In the genomic region with DNA sequence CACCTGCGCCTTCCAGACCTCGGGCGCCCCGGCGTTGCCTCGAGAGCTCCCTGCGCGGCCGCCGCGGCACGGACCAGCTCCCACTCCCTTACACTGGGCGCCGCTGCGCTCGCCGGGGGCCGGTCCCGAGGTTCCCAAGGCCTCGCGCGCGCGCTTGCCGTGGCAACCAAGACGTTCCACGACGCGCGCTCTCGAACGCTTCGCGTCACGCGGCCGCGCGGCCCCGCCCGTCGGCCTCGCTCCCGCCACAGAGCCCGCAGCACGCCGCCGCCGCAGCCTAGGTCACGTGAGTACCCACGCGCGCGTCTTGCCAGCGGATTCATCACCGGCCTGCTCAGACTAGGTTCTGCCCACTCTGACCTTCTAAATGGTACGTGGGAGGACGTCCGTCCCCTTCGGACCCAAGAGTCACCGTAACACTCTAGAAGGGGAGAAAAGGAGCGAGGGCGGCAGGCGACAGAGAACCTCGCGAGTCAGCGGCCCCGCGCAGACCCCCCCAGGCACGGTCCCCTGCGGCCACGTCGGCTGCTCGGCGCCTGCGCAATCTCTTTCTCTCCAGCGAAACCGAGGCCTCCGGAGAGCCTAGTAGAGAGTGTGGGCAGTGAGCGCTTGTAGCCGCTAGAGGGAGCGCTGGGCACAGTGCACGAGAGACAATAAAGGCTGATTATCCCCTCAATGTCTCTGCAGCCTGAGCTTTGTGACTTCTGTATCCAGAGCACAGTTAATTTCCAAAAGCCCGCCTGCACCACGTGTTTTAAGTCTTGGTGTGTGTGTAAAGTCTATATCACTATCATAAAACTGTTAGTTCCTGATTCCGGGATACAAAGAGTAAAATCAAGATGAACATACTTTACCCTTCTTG, we compare ENCODE assay signal across 8 cellular contexts. TPM values are rescaled to one million over a fixed set of nuclear protein-coding genes. Genes with fewer than 3 reads are reported as not detected.
DNase-seq lines count a peak whose midpoint lies in the region; ATAC-seq and TF ChIP-seq lines count a peak whose summit lies in the region.

TSS of gene SPART (minus strand) at position 173 of the 862 bp plus-strand sequence. CDS start 10,564 bp downstream, outside the sequence.

- TF ChIP-seq RAD21 in Ishikawa (IDR thresholded peaks at IDR 0.05; ENCODE audit: low read depth), result peak; percentile 80

- TF ChIP-seq EP300 in Ishikawa (IDR thresholded peaks at IDR 0.05; ENCODE audit: borderline replicate concordance), result no peak

- H3K4me3 ChIP-seq in Peyer's patch (peak within 1 kb of the TSS; percentile 47 to 85 (median 64)), mucosa of stomach (ENCODE audit: low read length) (peak within 1 kb of the TSS; percentile 95)

- H3K9me3 Mint-ChIP-seq in activated T-cell treated with anti-CD3 and anti-CD28 coated beads, Interleukin-2, amount 50 U/mL, for 72 hours, result no peaks in the 10 kb centered on the region

- H3K4me1 Mint-ChIP-seq in activated T-cell treated with anti-CD3 and anti-CD28 coated beads, Interleukin-2, amount 50 U/mL, for 72 hours (ENCODE audit: low read depth), result peaks cover 29% of the 10 kb centered on the region

- H3K27ac ChIP-seq in Peyer's patch, result peak within 1 kb of the TSS; percentile 81 to 99 (median 92)

- peak within 1 kb of the TSS; percentile 94 for H3K9ac ChIP-seq in mucosa of stomach (ENCODE audit: low read length)

- H3K36me3 ChIP-seq in Peyer's patch (no peaks in the 10 kb centered on the region), mucosa of stomach (ENCODE audit: control insufficient read depth, insufficient read depth, low read length) (no peaks in the 10 kb centered on the region)

- DNase-seq in DMS 273 treated with DMSO at 0.1 percent for 48 hours (lab: John Stamatoyannopoulos, UW), result peak; percentile 58
- DNase-seq in Peyer's patch, result peak; percentile 81 to 95 (median 82)
- DNase-seq in activated T-cell treated with anti-CD3 and anti-CD28 coated beads, Interleukin-2, amount 50 U/mL, for 72 hours, result peak; percentile 84 to 87
- DNase-seq in stimulated activated CD8-positive, alpha-beta memory T cell treated with anti-CD3 and anti-CD28 coated beads, Interleukin-4, amount 100 ng/mL, for 48 hours, result peak; percentile 88

- ATAC-seq in GM21576 (IDR thresholded peaks at IDR 0.05; ENCODE audit: unreplicated experiment) (peak; percentile 96), esophagus mucosa (peak; percentile 94)
- peak; percentile 89 to 91 for ATAC-seq in activated T-cell treated with anti-CD3 and anti-CD28 coated beads, Interleukin-2, amount 50 U/mL, for 72 hours (replicated peaks in 1 of 2)

- peak within 1 kb of the TSS; percentile 71 to 85 for H3K4me3 Mint-ChIP-seq in activated T-cell treated with anti-CD3 and anti-CD28 coated beads, Interleukin-2, amount 50 U/mL, for 72 hours

- peak; percentile 68 to 87 (median 82) for TF ChIP-seq CTCF in Peyer's patch (IDR thresholded peaks at IDR 0.05)

- peak within 1 kb of the TSS; percentile 98 for H3K27ac Mint-ChIP-seq in activated T-cell treated with anti-CD3 and anti-CD28 coated beads, Interleukin-2, amount 50 U/mL, for 72 hours

- no peak for TF ChIP-seq POLR2A in Peyer's patch (IDR thresholded peaks at IDR 0.05)

- H3K4me1 ChIP-seq in Peyer's patch (peaks cover 0 to 5% (median 2%) of the 10 kb centered on the region in 4 donors), mucosa of stomach (ENCODE audit: control insufficient read depth, insufficient read depth, low read length) (no peaks in the 10 kb centered on the region)

- H3K9me3 ChIP-seq in Peyer's patch (no peaks in the 10 kb centered on the region), mucosa of stomach (ENCODE audit: control insufficient read depth, low read length) (no peaks in the 10 kb centered on the region)

- H3K27me3 ChIP-seq in Peyer's patch (no peaks in the 10 kb centered on the region), mucosa of stomach (ENCODE audit: control insufficient read depth, insufficient read depth, low read length) (no peaks in the 10 kb centered on the region)

- H3K27me3 Mint-ChIP-seq in activated T-cell treated with anti-CD3 and anti-CD28 coated beads, Interleukin-2, amount 50 U/mL, for 72 hours (ENCODE audit: low read depth), result no peaks in the 10 kb centered on the region

- H3K36me3 Mint-ChIP-seq in activated T-cell treated with anti-CD3 and anti-CD28 coated beads, Interleukin-2, amount 50 U/mL, for 72 hours (ENCODE audit: insufficient read depth in 2 of 2), result peaks cover 0 to 3% of the 10 kb centered on the region in 2 donors

TF ChIP-seq in Ishikawa, 13 proteins besides CTCF, POLR2A, EP300 and RAD21:
- peak; percentile 92 for TF ChIP-seq MAX (IDR thresholded peaks at IDR 0.05)
- TF ChIP-seq, protein P1, sequence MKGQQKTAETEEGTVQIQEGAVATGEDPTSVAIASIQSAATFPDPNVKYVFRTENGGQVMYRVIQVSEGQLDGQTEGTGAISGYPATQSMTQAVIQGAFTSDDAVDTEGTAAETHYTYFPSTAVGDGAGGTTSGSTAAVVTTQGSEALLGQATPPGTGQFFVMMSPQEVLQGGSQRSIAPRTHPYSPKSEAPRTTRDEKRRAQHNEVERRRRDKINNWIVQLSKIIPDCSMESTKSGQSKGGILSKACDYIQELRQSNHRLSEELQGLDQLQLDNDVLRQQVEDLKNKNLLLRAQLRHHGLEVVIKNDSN (IDR thresholded peaks at IDR 0.05), result peak; percentile 94
- TF ChIP-seq NFIC (IDR thresholded peaks at IDR 0.05), result no peak
- TF ChIP-seq YY1 (IDR thresholded peaks at IDR 0.05; ENCODE audit: low read depth), result 0 out of 2 replicates have a peak, but pooled peaks have one; percentile 15
- TF ChIP-seq, protein P2, sequence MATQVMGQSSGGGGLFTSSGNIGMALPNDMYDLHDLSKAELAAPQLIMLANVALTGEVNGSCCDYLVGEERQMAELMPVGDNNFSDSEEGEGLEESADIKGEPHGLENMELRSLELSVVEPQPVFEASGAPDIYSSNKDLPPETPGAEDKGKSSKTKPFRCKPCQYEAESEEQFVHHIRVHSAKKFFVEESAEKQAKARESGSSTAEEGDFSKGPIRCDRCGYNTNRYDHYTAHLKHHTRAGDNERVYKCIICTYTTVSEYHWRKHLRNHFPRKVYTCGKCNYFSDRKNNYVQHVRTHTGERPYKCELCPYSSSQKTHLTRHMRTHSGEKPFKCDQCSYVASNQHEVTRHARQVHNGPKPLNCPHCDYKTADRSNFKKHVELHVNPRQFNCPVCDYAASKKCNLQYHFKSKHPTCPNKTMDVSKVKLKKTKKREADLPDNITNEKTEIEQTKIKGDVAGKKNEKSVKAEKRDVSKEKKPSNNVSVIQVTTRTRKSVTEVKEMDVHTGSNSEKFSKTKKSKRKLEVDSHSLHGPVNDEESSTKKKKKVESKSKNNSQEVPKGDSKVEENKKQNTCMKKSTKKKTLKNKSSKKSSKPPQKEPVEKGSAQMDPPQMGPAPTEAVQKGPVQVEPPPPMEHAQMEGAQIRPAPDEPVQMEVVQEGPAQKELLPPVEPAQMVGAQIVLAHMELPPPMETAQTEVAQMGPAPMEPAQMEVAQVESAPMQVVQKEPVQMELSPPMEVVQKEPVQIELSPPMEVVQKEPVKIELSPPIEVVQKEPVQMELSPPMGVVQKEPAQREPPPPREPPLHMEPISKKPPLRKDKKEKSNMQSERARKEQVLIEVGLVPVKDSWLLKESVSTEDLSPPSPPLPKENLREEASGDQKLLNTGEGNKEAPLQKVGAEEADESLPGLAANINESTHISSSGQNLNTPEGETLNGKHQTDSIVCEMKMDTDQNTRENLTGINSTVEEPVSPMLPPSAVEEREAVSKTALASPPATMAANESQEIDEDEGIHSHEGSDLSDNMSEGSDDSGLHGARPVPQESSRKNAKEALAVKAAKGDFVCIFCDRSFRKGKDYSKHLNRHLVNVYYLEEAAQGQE (IDR thresholded peaks at IDR 0.05; ENCODE audit: low read depth), result no peak
- no peak; the same call in 1 of the 2 replicates for TF ChIP-seq TAF1 (IDR thresholded peaks at IDR 0.05; ENCODE audit: low read depth)
- no peak for TF ChIP-seq CREB1 (IDR thresholded peaks at IDR 0.05; ENCODE audit: low read depth)

RNA-seq across cellular contexts. Expression of gene SPART, which starts in this region (rescaled TPM):
- total RNA-seq in Peyer's patch, result 10 to 100 TPM in 3 of 4 donors, 1 to 10 TPM in 1; 6.8 to 34.7 (median 14.5) TPM
- 10 to 100 TPM; 12.2 to 23.4 TPM for total RNA-seq in activated T-cell treated with anti-CD3 and anti-CD28 coated beads, Interleukin-2, amount 50 U/mL, for 72 hours
- total RNA-seq in esophagus mucosa, result 14.2 TPM

Comparison
In these comparisons a context has a peak if more than half of its experiments do, and no peak if none do; other contexts are left out.
1. Peak in every context shown above with its lines: DNase-seq, ATAC-seq, H3K4me3 ChIP-seq and H3K27ac ChIP-seq.